In the genomic region with DNA sequence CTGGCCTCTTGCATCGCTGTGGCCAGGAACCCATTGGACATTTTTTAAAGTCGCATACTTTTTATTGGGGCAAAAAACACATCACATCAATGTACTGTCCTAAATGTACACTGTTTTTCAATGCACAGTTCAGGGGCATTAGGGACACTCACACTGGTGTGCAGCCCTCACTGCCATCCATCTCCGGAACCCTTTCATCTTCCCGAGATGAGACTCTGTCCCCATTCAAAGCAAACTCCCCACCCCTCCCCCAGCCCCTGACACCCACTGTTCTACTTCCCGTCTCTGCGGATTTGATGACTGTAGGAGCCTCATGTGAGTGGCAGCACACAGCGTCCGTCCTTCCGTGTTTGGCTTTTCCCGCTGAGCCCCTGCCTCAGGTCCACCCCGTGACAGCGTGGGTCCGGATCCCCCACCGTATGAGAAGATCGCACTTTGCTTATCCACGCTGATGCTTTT, we compare ENCODE assay signal across 1 cellular context.
A peak's percentile ranks its signal among the peaks of the same experiment; 100 is the strongest.
TF ChIP-seq lines count a peak whose summit lies in the region.

No MANE protein-coding gene starts in this region.

TF ChIP-seq in HepG2, 621 proteins besides CTCF, POLR2A, EP300 and RAD21 (continued from another document and continues in another):
- TF ChIP-seq, protein P1, sequence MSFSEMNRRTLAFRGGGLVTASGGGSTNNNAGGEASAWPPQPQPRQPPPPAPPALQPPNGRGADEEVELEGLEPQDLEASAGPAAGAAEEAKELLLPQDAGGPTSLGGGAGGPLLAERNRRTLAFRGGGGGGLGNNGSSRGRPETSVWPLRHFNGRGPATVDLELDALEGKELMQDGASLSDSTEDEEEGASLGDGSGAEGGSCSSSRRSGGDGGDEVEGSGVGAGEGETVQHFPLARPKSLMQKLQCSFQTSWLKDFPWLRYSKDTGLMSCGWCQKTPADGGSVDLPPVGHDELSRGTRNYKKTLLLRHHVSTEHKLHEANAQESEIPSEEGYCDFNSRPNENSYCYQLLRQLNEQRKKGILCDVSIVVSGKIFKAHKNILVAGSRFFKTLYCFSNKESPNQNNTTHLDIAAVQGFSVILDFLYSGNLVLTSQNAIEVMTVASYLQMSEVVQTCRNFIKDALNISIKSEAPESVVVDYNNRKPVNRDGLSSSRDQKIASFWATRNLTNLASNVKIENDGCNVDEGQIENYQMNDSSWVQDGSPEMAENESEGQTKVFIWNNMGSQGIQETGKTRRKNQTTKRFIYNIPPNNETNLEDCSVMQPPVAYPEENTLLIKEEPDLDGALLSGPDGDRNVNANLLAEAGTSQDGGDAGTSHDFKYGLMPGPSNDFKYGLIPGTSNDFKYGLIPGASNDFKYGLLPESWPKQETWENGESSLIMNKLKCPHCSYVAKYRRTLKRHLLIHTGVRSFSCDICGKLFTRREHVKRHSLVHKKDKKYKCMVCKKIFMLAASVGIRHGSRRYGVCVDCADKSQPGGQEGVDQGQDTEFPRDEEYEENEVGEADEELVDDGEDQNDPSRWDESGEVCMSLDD (CRISPR knock-in tag; IDR thresholded peaks at IDR 0.05; ENCODE audit: borderline replicate concordance), result peak; percentile 41; the same call in 1 of the 2 replicates
- no peak for TF ChIP-seq AKAP8 (CRISPR knock-in tag; IDR thresholded peaks at IDR 0.05)
- TF ChIP-seq, protein P2, sequence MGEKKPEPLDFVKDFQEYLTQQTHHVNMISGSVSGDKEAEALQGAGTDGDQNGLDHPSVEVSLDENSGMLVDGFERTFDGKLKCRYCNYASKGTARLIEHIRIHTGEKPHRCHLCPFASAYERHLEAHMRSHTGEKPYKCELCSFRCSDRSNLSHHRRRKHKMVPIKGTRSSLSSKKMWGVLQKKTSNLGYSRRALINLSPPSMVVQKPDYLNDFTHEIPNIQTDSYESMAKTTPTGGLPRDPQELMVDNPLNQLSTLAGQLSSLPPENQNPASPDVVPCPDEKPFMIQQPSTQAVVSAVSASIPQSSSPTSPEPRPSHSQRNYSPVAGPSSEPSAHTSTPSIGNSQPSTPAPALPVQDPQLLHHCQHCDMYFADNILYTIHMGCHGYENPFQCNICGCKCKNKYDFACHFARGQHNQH (CRISPR knock-in tag; IDR thresholded peaks at IDR 0.05), result peak; percentile 23; the same call in 1 of the 2 replicates
- TF ChIP-seq TGIF2 (CRISPR knock-in tag; IDR thresholded peaks at IDR 0.05), result 0 out of 2 replicates have a peak, but pooled peaks have one; percentile 61
- no peak for TF ChIP-seq ZNF776 (CRISPR knock-in tag; IDR thresholded peaks at IDR 0.05)
- TF ChIP-seq ZNF317 (CRISPR knock-in tag; IDR thresholded peaks at IDR 0.05), result no peak; the same call in 1 of the 2 replicates
- peak; percentile 34 for TF ChIP-seq MED8 (CRISPR knock-in tag; IDR thresholded peaks at IDR 0.05; ENCODE audit: insufficient replicate concordance)
- peak; percentile 64 for TF ChIP-seq TBL1XR1 (IDR thresholded peaks at IDR 0.05; ENCODE audit: borderline replicate concordance, low read length, partially characterized antibody)
- TF ChIP-seq MIXL1 (CRISPR knock-in tag; IDR thresholded peaks at IDR 0.05), result peak; percentile 53; the same call in 1 of the 2 replicates
- TF ChIP-seq HDAC1 (CRISPR knock-in tag; IDR thresholded peaks at IDR 0.05), result peak; percentile 37; the same call in 1 of the 2 replicates
- TF ChIP-seq MYNN (CRISPR knock-in tag; IDR thresholded peaks at IDR 0.05; ENCODE audit: low read depth), result no peak
- TF ChIP-seq PHF5A (CRISPR knock-in tag; IDR thresholded peaks at IDR 0.05; ENCODE audit: low read depth, unreplicated experiment), result no peak
- no peak for TF ChIP-seq ZNF225 (CRISPR knock-in tag; IDR thresholded peaks at IDR 0.05)
- TF ChIP-seq, protein P3, sequence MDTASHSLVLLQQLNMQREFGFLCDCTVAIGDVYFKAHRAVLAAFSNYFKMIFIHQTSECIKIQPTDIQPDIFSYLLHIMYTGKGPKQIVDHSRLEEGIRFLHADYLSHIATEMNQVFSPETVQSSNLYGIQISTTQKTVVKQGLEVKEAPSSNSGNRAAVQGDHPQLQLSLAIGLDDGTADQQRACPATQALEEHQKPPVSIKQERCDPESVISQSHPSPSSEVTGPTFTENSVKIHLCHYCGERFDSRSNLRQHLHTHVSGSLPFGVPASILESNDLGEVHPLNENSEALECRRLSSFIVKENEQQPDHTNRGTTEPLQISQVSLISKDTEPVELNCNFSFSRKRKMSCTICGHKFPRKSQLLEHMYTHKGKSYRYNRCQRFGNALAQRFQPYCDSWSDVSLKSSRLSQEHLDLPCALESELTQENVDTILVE (CRISPR knock-in tag; IDR thresholded peaks at IDR 0.05), result no peak
- no peak for TF ChIP-seq SIN3B (IDR thresholded peaks at IDR 0.05; ENCODE audit: low read length)
- peak; percentile 81 for TF ChIP-seq GATAD2A (CRISPR knock-in tag; IDR thresholded peaks at IDR 0.05)
- 0 out of 2 replicates have a peak, but pooled peaks have one; percentile 23 for TF ChIP-seq CCDC6 (CRISPR knock-in tag; IDR thresholded peaks at IDR 0.05)
- no peak for TF ChIP-seq RNF2 (conservative IDR thresholded peaks at IDR 0.05; ENCODE audit: low read depth)
- no peak for TF ChIP-seq HNRNPUL1 (IDR thresholded peaks at IDR 0.05; ENCODE audit: low read depth, low read length)
- TF ChIP-seq, protein P4, sequence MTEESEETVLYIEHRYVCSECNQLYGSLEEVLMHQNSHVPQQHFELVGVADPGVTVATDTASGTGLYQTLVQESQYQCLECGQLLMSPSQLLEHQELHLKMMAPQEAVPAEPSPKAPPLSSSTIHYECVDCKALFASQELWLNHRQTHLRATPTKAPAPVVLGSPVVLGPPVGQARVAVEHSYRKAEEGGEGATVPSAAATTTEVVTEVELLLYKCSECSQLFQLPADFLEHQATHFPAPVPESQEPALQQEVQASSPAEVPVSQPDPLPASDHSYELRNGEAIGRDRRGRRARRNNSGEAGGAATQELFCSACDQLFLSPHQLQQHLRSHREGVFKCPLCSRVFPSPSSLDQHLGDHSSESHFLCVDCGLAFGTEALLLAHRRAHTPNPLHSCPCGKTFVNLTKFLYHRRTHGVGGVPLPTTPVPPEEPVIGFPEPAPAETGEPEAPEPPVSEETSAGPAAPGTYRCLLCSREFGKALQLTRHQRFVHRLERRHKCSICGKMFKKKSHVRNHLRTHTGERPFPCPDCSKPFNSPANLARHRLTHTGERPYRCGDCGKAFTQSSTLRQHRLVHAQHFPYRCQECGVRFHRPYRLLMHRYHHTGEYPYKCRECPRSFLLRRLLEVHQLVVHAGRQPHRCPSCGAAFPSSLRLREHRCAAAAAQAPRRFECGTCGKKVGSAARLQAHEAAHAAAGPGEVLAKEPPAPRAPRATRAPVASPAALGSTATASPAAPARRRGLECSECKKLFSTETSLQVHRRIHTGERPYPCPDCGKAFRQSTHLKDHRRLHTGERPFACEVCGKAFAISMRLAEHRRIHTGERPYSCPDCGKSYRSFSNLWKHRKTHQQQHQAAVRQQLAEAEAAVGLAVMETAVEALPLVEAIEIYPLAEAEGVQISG (CRISPR knock-in tag; IDR thresholded peaks at IDR 0.05), result 0 out of 2 replicates have a peak, but pooled peaks have one; percentile 22
- peak; percentile 66 for TF ChIP-seq FOSL2 (CRISPR knock-in tag; IDR thresholded peaks at IDR 0.05)
- TF ChIP-seq ZBTB7A (CRISPR knock-in tag; IDR thresholded peaks at IDR 0.05), result no peak; the same call in 1 of the 2 replicates
- TF ChIP-seq, protein P5, sequence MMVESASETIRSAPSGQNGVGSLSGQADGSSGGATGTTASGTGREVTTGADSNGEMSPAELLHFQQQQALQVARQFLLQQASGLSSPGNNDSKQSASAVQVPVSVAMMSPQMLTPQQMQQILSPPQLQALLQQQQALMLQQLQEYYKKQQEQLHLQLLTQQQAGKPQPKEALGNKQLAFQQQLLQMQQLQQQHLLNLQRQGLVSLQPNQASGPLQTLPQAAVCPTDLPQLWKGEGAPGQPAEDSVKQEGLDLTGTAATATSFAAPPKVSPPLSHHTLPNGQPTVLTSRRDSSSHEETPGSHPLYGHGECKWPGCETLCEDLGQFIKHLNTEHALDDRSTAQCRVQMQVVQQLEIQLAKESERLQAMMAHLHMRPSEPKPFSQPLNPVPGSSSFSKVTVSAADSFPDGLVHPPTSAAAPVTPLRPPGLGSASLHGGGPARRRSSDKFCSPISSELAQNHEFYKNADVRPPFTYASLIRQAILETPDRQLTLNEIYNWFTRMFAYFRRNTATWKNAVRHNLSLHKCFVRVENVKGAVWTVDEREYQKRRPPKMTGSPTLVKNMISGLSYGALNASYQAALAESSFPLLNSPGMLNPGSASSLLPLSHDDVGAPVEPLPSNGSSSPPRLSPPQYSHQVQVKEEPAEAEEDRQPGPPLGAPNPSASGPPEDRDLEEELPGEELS (CRISPR knock-in tag; IDR thresholded peaks at IDR 0.05), result peak; percentile 78
- no peak for TF ChIP-seq NFE2 (CRISPR knock-in tag; IDR thresholded peaks at IDR 0.05)
- TF ChIP-seq ZEB1 (IDR thresholded peaks at IDR 0.05; ENCODE audit: insufficient replicate concordance, low read depth), result peak; percentile 67
- TF ChIP-seq ZNF20 (CRISPR knock-in tag; IDR thresholded peaks at IDR 0.05), result no peak
- TF ChIP-seq CBFB (CRISPR knock-in tag; IDR thresholded peaks at IDR 0.05), result no peak
- peak; percentile 68 for TF ChIP-seq FOXA3 (CRISPR knock-in tag; IDR thresholded peaks at IDR 0.05)
- TF ChIP-seq ZNF136 (CRISPR knock-in tag; IDR thresholded peaks at IDR 0.05; ENCODE audit: low read depth), result no peak
- peak; percentile 96 for TF ChIP-seq TCF7 (IDR thresholded peaks at IDR 0.05; ENCODE audit: low read depth)
- 0 out of 2 replicates have a peak, but pooled peaks have one; percentile 42 for TF ChIP-seq FOXO1 (CRISPR knock-in tag; IDR thresholded peaks at IDR 0.05)
- TF ChIP-seq, protein P6, sequence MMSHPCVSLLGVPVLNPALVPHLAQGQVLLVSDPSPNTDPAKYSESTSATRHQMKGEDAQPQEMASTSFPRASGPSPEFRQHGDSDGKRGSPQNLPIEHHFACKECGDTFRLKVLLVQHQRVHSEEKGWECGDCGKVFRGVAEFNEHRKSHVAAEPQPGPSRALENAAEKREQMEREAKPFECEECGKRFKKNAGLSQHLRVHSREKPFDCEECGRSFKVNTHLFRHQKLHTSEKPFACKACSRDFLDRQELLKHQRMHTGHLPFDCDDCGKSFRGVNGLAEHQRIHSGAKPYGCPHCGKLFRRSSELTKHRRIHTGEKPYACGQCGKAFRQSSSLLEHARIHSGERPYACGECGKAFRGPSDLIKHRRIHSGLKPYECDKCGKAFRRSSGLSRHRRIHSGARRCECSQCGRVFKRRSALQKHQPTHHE (CRISPR knock-in tag; IDR thresholded peaks at IDR 0.05; ENCODE audit: borderline replicate concordance), result no peak
- no peak; the same call in 1 of the 2 replicates for TF ChIP-seq ZNF350 (CRISPR knock-in tag; IDR thresholded peaks at IDR 0.05; ENCODE audit: borderline replicate concordance, low read depth)
- TF ChIP-seq, protein P7, sequence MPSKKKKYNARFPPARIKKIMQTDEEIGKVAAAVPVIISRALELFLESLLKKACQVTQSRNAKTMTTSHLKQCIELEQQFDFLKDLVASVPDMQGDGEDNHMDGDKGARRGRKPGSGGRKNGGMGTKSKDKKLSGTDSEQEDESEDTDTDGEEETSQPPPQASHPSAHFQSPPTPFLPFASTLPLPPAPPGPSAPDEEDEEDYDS (CRISPR knock-in tag; IDR thresholded peaks at IDR 0.05), result peak; percentile 55; the same call in 1 of the 2 replicates
- TF ChIP-seq, protein P8, sequence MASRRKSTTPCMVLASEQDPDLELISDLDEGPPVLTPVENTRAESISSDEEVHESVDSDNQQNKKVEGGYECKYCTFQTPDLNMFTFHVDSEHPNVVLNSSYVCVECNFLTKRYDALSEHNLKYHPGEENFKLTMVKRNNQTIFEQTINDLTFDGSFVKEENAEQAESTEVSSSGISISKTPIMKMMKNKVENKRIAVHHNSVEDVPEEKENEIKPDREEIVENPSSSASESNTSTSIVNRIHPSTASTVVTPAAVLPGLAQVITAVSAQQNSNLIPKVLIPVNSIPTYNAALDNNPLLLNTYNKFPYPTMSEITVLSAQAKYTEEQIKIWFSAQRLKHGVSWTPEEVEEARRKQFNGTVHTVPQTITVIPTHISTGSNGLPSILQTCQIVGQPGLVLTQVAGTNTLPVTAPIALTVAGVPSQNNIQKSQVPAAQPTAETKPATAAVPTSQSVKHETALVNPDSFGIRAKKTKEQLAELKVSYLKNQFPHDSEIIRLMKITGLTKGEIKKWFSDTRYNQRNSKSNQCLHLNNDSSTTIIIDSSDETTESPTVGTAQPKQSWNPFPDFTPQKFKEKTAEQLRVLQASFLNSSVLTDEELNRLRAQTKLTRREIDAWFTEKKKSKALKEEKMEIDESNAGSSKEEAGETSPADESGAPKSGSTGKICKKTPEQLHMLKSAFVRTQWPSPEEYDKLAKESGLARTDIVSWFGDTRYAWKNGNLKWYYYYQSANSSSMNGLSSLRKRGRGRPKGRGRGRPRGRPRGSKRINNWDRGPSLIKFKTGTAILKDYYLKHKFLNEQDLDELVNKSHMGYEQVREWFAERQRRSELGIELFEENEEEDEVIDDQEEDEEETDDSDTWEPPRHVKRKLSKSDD (CRISPR knock-in tag; IDR thresholded peaks at IDR 0.05; ENCODE audit: low read depth), result 0 out of 2 replicates have a peak, but pooled peaks have one; percentile 9
- peak; percentile 73 for TF ChIP-seq PPARG (CRISPR knock-in tag; conservative IDR thresholded peaks at IDR 0.05)
- TF ChIP-seq HOXA3 (CRISPR knock-in tag; IDR thresholded peaks at IDR 0.05), result peak; percentile 25; the same call in 1 of the 2 replicates
- TF ChIP-seq SP4 (CRISPR knock-in tag; IDR thresholded peaks at IDR 0.05), result no peak
- TF ChIP-seq MTF1 (CRISPR knock-in tag; IDR thresholded peaks at IDR 0.05), result no peak
- TF ChIP-seq, protein P9, sequence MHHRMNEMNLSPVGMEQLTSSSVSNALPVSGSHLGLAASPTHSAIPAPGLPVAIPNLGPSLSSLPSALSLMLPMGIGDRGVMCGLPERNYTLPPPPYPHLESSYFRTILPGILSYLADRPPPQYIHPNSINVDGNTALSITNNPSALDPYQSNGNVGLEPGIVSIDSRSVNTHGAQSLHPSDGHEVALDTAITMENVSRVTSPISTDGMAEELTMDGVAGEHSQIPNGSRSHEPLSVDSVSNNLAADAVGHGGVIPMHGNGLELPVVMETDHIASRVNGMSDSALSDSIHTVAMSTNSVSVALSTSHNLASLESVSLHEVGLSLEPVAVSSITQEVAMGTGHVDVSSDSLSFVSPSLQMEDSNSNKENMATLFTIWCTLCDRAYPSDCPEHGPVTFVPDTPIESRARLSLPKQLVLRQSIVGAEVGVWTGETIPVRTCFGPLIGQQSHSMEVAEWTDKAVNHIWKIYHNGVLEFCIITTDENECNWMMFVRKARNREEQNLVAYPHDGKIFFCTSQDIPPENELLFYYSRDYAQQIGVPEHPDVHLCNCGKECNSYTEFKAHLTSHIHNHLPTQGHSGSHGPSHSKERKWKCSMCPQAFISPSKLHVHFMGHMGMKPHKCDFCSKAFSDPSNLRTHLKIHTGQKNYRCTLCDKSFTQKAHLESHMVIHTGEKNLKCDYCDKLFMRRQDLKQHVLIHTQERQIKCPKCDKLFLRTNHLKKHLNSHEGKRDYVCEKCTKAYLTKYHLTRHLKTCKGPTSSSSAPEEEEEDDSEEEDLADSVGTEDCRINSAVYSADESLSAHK (CRISPR knock-in tag; IDR thresholded peaks at IDR 0.05; ENCODE audit: borderline replicate concordance), result no peak
- no peak for TF ChIP-seq NFRKB (IDR thresholded peaks at IDR 0.05)
- no peak for TF ChIP-seq PHF20 (CRISPR knock-in tag; IDR thresholded peaks at IDR 0.05)
- TF ChIP-seq MAF1 (CRISPR knock-in tag; IDR thresholded peaks at IDR 0.05; ENCODE audit: borderline replicate concordance), result no peak
- TF ChIP-seq ZNF354B (CRISPR knock-in tag; IDR thresholded peaks at IDR 0.05), result no peak
- TF ChIP-seq PHF21A (CRISPR knock-in tag; IDR thresholded peaks at IDR 0.05), result peak; percentile 57
- no peak for TF ChIP-seq GABPA (IDR thresholded peaks at IDR 0.05; ENCODE audit: low read depth, low read length)
- TF ChIP-seq GABPA (CRISPR knock-in tag; IDR thresholded peaks at IDR 0.05; ENCODE audit: low read depth), result peak; percentile 60
- no peak for TF ChIP-seq HOXA9 (CRISPR knock-in tag; IDR thresholded peaks at IDR 0.05; ENCODE audit: borderline replicate concordance)
- peak; percentile 75 for TF ChIP-seq POLR2G (IDR thresholded peaks at IDR 0.05; ENCODE audit: low read depth, low read length)
- TF ChIP-seq ESRRA (CRISPR knock-in tag; IDR thresholded peaks at IDR 0.05; ENCODE audit: low read depth), result peak; percentile 81
